ENCODE assay signal across 1 cellular context in the genomic region with DNA sequence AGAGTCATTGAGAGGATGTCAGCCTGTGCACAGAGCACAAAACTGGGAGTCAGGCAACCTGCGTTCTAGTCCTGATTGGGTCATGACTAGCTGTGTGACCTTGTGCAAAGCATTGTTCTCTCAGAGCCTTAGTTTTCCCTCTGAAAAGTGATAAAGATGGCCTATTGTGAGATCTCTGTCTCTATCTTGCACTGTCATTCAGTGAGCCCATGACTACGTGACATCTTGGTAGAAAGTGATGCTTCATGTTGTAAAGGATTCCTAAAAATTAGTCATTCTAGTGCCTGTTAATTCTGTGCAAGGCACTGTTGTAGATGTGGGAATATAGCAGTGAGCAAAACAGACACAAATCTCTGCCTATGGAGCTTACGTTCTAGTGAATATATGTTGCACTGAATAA.
TF ChIP-seq lines count a peak whose summit lies in the region.

No MANE protein-coding gene starts in this region.

TF ChIP-seq in GM12878, 131 proteins besides CTCF, POLR2A, EP300 and RAD21:
- no peak for TF ChIP-seq ZBTB40 (IDR thresholded peaks at IDR 0.05; ENCODE audit: borderline replicate concordance)
- TF ChIP-seq, protein P1, sequence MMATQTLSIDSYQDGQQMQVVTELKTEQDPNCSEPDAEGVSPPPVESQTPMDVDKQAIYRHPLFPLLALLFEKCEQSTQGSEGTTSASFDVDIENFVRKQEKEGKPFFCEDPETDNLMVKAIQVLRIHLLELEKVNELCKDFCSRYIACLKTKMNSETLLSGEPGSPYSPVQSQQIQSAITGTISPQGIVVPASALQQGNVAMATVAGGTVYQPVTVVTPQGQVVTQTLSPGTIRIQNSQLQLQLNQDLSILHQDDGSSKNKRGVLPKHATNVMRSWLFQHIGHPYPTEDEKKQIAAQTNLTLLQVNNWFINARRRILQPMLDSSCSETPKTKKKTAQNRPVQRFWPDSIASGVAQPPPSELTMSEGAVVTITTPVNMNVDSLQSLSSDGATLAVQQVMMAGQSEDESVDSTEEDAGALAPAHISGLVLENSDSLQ (IDR thresholded peaks at IDR 0.05): no peak
- TF ChIP-seq ASH2L (IDR thresholded peaks at IDR 0.05; ENCODE audit: borderline replicate concordance, low read depth): no peak
- no peak for TF ChIP-seq RBBP5 (conservative IDR thresholded peaks at IDR 0.05)
- no peak for TF ChIP-seq HDAC2 (IDR thresholded peaks at IDR 0.05)
- no peak for TF ChIP-seq BMI1 (IDR thresholded peaks at IDR 0.05; ENCODE audit: borderline replicate concordance)
- TF ChIP-seq ZNF274 (IDR thresholded peaks at IDR 0.05; ENCODE audit: insufficient read depth, insufficient read length): no peak
- TF ChIP-seq EED (IDR thresholded peaks at IDR 0.05; ENCODE audit: low read depth): no peak
TF ChIP-seq in GM12878: peak in this region for 0.
